ENCODE assay signal across 19 cellular contexts in genomic region chr15:62430552-62430951, GRCh38.
"Had no signal": no experiment of that assay in that cellular context is flagged by ENCODE, and none has a peak within 500 bp of the region (broad histone marks: within the 10 kb centered on the region; RNA-seq: fewer than 3 reads in every experiment).

No MANE protein-coding gene starts in this region.

- H3K9me3 ChIP-seq: esophagus squamous epithelium, gastroesophageal sphincter, neutrophil, right atrium auricular region, thoracic aorta, uterus had no signal

- H3K27me3 ChIP-seq: esophagus squamous epithelium, gastroesophageal sphincter, hepatocyte, neutrophil, right atrium auricular region, uterus had no signal

- H3K36me3 ChIP-seq: esophagus squamous epithelium, gastroesophageal sphincter, neutrophil, right atrium auricular region, thoracic aorta, uterus had no signal

- DNase-seq: cerebellar nuclear complex; effector memory CD8-positive, alpha-beta T cell; esophagus squamous epithelium; foreskin fibroblast; glutamatergic neuron; mammary epithelial cell; naive thymus-derived CD8-positive, alpha-beta T cell; stimulated activated CD4-positive, alpha-beta T cell treated with anti-CD3 and anti-CD28 coated beads, Interleukin-2, amount 100 ng/mL, for 48 hours; stimulated activated naive CD4-positive, alpha-beta T cell treated with Interleukin-2 at 50 U/mL for 16 hours; uterus had no signal

- H3K4me3 Mint-ChIP-seq: dendritic cell treated with granulocyte-macrophage colony-stimulating factor and Interleukin-4, amounts not matched to agents 40 ng/mL and 50 ng/mL, for 4 days; effector memory CD8-positive, alpha-beta T cell; naive thymus-derived CD8-positive, alpha-beta T cell; type B pancreatic cell had no signal

- ATAC-seq: effector memory CD8-positive, alpha-beta T cell; gastroesophageal sphincter; naive thymus-derived CD8-positive, alpha-beta T cell had no signal

- H3K9me3 Mint-ChIP-seq: dendritic cell treated with granulocyte-macrophage colony-stimulating factor and Interleukin-4, amounts not matched to agents 40 ng/mL and 50 ng/mL, for 4 days; effector memory CD8-positive, alpha-beta T cell; naive thymus-derived CD8-positive, alpha-beta T cell; type B pancreatic cell had no signal

- H3K27me3 Mint-ChIP-seq: dendritic cell treated with granulocyte-macrophage colony-stimulating factor and Interleukin-4, amounts not matched to agents 40 ng/mL and 50 ng/mL, for 4 days; naive thymus-derived CD8-positive, alpha-beta T cell; type B pancreatic cell had no signal

- H3K4me1 Mint-ChIP-seq: naive thymus-derived CD8-positive, alpha-beta T cell had no signal

- H3K27ac ChIP-seq: epithelial cell of prostate, esophagus squamous epithelium, neutrophil, right atrium auricular region had no signal

- H3K4me1 ChIP-seq: esophagus squamous epithelium had no signal

- H3K36me3 Mint-ChIP-seq: naive thymus-derived CD8-positive, alpha-beta T cell; type B pancreatic cell had no signal

- H3K4me3 ChIP-seq: esophagus squamous epithelium, gastroesophageal sphincter, hepatocyte, right atrium auricular region, smooth muscle cell, thoracic aorta, uterus had no signal

- H3K27ac Mint-ChIP-seq: dendritic cell treated with granulocyte-macrophage colony-stimulating factor and Interleukin-4, amounts not matched to agents 40 ng/mL and 50 ng/mL, for 4 days; effector memory CD8-positive, alpha-beta T cell; naive thymus-derived CD8-positive, alpha-beta T cell; type B pancreatic cell had no signal
